ENCODE assay signal across 1 cellular context in the genomic region with DNA sequence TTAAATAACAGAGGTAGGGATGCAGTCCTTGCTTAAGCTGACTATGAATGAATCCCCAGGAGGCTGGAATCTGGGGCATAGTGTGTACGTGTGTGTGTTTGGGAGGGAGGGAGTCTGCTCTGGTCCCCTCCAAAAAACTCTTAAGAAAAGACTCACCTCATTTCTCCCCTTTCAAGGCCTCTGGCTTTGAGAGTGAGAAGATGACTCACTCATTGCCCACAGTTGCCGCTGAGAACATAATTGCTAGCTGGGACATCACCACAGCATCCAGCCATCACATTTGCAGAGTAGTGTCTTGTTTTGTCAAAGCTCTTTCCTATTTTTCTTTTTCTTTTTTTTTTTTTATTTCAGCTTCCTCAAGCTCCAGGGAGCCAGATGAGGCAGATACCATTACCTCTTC.
TF ChIP-seq lines count a peak whose summit lies in the region.

No MANE protein-coding gene starts in this region.

TF ChIP-seq in SK-N-SH, 30 proteins besides CTCF, POLR2A, EP300 and RAD21 (continued from another document):
- TF ChIP-seq, protein P1, sequence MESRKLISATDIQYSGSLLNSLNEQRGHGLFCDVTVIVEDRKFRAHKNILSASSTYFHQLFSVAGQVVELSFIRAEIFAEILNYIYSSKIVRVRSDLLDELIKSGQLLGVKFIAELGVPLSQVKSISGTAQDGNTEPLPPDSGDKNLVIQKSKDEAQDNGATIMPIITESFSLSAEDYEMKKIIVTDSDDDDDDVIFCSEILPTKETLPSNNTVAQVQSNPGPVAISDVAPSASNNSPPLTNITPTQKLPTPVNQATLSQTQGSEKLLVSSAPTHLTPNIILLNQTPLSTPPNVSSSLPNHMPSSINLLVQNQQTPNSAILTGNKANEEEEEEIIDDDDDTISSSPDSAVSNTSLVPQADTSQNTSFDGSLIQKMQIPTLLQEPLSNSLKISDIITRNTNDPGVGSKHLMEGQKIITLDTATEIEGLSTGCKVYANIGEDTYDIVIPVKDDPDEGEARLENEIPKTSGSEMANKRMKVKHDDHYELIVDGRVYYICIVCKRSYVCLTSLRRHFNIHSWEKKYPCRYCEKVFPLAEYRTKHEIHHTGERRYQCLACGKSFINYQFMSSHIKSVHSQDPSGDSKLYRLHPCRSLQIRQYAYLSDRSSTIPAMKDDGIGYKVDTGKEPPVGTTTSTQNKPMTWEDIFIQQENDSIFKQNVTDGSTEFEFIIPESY (IDR thresholded peaks at IDR 0.05; ENCODE audit: borderline replicate concordance, low read depth) = no peak
- no peak for TF ChIP-seq TAF1 (IDR thresholded peaks at IDR 0.05; ENCODE audit: borderline replicate concordance, low read depth, low read length)
- no peak for TF ChIP-seq SIN3A (IDR thresholded peaks at IDR 0.05; ENCODE audit: borderline replicate concordance, low read depth, low read length)
- TF ChIP-seq JUND (IDR thresholded peaks at IDR 0.05) = peak; percentile 24; the same call in 1 of the 2 replicates
- TF ChIP-seq, protein P2, sequence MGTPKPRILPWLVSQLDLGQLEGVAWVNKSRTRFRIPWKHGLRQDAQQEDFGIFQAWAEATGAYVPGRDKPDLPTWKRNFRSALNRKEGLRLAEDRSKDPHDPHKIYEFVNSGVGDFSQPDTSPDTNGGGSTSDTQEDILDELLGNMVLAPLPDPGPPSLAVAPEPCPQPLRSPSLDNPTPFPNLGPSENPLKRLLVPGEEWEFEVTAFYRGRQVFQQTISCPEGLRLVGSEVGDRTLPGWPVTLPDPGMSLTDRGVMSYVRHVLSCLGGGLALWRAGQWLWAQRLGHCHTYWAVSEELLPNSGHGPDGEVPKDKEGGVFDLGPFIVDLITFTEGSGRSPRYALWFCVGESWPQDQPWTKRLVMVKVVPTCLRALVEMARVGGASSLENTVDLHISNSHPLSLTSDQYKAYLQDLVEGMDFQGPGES (IDR thresholded peaks at IDR 0.05; ENCODE audit: low read depth, low read length) = no peak
- no peak for TF ChIP-seq FOXJ3 (CRISPR knock-in tag; IDR thresholded peaks at IDR 0.05)
- TF ChIP-seq TCF12 (IDR thresholded peaks at IDR 0.05) = no peak
- no peak for TF ChIP-seq NRF1 (IDR thresholded peaks at IDR 0.05; ENCODE audit: low read depth, low read length)
- TF ChIP-seq MXI1 (IDR thresholded peaks at IDR 0.05; ENCODE audit: low read depth, low read length) = no peak
- TF ChIP-seq EZH2phosphoT487 (IDR thresholded peaks at IDR 0.05; ENCODE audit: borderline replicate concordance, low read depth) = no peak
- no peak for TF ChIP-seq GABPA (IDR thresholded peaks at IDR 0.05; ENCODE audit: low read depth)
